In the genomic region with DNA sequence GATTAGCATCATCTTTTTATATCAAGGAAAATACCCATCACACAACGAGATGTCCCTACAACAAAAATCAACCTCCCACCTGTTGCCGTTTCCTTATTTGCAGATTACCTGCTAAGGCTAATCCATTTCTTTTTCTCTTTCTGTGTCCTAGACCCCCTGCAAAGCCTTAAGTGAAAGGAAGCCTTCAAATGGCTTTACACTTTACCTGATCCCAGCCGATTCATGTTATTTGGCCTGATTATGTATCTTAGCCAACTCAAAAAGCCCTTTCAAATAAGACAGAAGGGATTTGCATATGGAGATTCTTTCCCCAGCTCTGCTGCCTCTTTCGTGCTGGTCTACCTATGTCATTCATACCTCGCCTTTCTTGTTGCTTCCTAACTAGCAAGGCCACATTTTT, we compare ENCODE assay signal across 19 cellular contexts. TPM values are rescaled to one million over a fixed set of nuclear protein-coding genes. Genes with fewer than 3 reads are reported as not detected.
A peak's percentile ranks its signal among the peaks of the same experiment; 100 is the strongest.
DNase-seq lines count a peak whose midpoint lies in the region; ATAC-seq and TF ChIP-seq lines count a peak whose summit lies in the region.
"Had no signal": no experiment of that assay in that cellular context is flagged by ENCODE, and none has a peak within 500 bp of the region (broad histone marks: within the 10 kb centered on the region; RNA-seq: fewer than 3 reads in every experiment).

No MANE protein-coding gene starts in this region.

- TF ChIP-seq CTCF in 22Rv1 (IDR thresholded peaks at IDR 0.05): no peak
- no peak for TF ChIP-seq CTCF in WTC11 (IDR thresholded peaks at IDR 0.05)
- TF ChIP-seq CTCF in hepatocyte (IDR thresholded peaks at IDR 0.05; ENCODE audit: poor library complexity): no peak

- H3K9me3 Mint-ChIP-seq in WTC11: peaks cover 14% of the 10 kb centered on the region
- H3K9me3 Mint-ChIP-seq: CD4-positive, alpha-beta memory T cell had no signal

- 89% methylated on average over 5 of the region's 5 CpGs for WGBS in hepatocyte (ENCODE audit: low lambda C conversion rate, missing lambda C conversion rate)

- no peaks in the 10 kb centered on the region for H3K79me2 ChIP-seq in hepatocyte

- H3K4me1 ChIP-seq in HUES48 (ENCODE audit: control insufficient read depth, insufficient read depth, low read length): peaks cover 44% of the 10 kb centered on the region
- peaks cover 27% of the 10 kb centered on the region for H3K4me1 ChIP-seq in hepatocyte (ENCODE audit: insufficient read depth)

- ATAC-seq in WTC11: peak; percentile 81
- no peak for ATAC-seq in HG03159 (IDR thresholded peaks at IDR 0.05; ENCODE audit: unreplicated experiment)
- ATAC-seq: GM12878 had no signal

- POLR2A ChIA-PET in WTC11 (lab: Charles Lee): no interaction called here

- no peaks in the 10 kb centered on the region; the same call in 1 of the 2 replicates for H3K27me3 Mint-ChIP-seq in WTC11 (ENCODE audit: low read depth)

- H3K4me2 ChIP-seq in hepatocyte: peak overlapping the region; percentile 2

- DNase-seq in WTC11 (ENCODE audit: low spot score): no peak
- DNase-seq in hepatocyte (ENCODE audit: low spot score): no peak
- no peak for DNase-seq in OCI-M1 (lab: John Stamatoyannopoulos, UW)
- no peak for DNase-seq in activated CD4-positive, alpha-beta T cell treated with anti-CD3 and anti-CD28 coated beads for 48 hours
- no peak for DNase-seq in nucleus accumbens (lab: John Stamatoyannopoulos, UW)
- DNase-seq: CD4-positive, alpha-beta memory T cell; DMS53; KBM-7; NCI-H1105 treated with DMSO at 0.1 percent for 48 hours; NCI-H1694; NCI-H2081 treated with DMSO at 0.1 percent for 48 hours; NCI-H446 treated with DMSO at 0.1 percent for 48 hours; NCI-H69; NK-92 treated with Interleukin-12 subunit alpha and Interleukin-12 subunit beta, amount 100 ng/mL, for 24 hours had no signal

- H3K9me2 ChIP-seq in hepatocyte (replicated peaks; ENCODE audit: insufficient read depth): no peaks in the 10 kb centered on the region

- H3K4me3 Mint-ChIP-seq in WTC11: no peak overlapping the region
- H3K4me3 Mint-ChIP-seq: CD4-positive, alpha-beta memory T cell had no signal

- CTCF ChIA-PET in WTC11 (lab: Charles Lee): interaction anchor here (0.7 to 1.4 kb wide), 3 partner anchors 67 to 176 kb away, joined by 3 to 6 read pairs (median 4); no protein-coding TSS in a partner anchor

- H3K9me3 ChIP-seq in HUES48 (ENCODE audit: control insufficient read depth, insufficient read depth, low read length) (no peaks in the 10 kb centered on the region), hepatocyte (ENCODE audit: low read depth) (no peaks in the 10 kb centered on the region)

- H3K4me3 ChIP-seq in HUES48 (ENCODE audit: low read depth, low read length) (no peak overlapping the region), hepatocyte (no peak overlapping the region)
- H3K4me3 ChIP-seq: GM12878 had no signal

- H3K36me3 ChIP-seq in HUES48 (ENCODE audit: control insufficient read depth, insufficient read depth, low read length): no peaks in the 10 kb centered on the region
- H3K36me3 ChIP-seq in hepatocyte (replicated peaks; ENCODE audit: insufficient read depth, low read depth): no peaks in the 10 kb centered on the region

- H3K4me1 Mint-ChIP-seq in WTC11: peaks cover 40% of the 10 kb centered on the region
- H3K4me1 Mint-ChIP-seq: CD4-positive, alpha-beta memory T cell had no signal

- H3K27me3 ChIP-seq in HUES48 (ENCODE audit: control insufficient read depth, insufficient read depth, low read length) (no peaks in the 10 kb centered on the region), hepatocyte (no peaks in the 10 kb centered on the region)

- H3K9ac ChIP-seq in HUES48 (ENCODE audit: low read depth, low read length): no peak overlapping the region

- no peaks in the 10 kb centered on the region for H4K20me1 ChIP-seq in hepatocyte (ENCODE audit: insufficient read depth, poor library complexity, severe bottlenecking)

- H3K36me3 Mint-ChIP-seq in WTC11: peaks cover 9% of the 10 kb centered on the region
- H3K36me3 Mint-ChIP-seq: CD4-positive, alpha-beta memory T cell had no signal

- no peak overlapping the region for H3K27ac Mint-ChIP-seq in WTC11
- H3K27ac Mint-ChIP-seq: CD4-positive, alpha-beta memory T cell had no signal

- H2AFZ ChIP-seq in hepatocyte: no peak overlapping the region

- H3K27ac ChIP-seq in 22Rv1: peak overlapping the region; percentile 72
- H3K27ac ChIP-seq in HUES48 (ENCODE audit: low read depth, low read length): peak overlapping the region; percentile 70
- peak overlapping the region; percentile 81 for H3K27ac ChIP-seq in hepatocyte

TF ChIP-seq in WTC11, 78 proteins besides CTCF, POLR2A, EP300 and RAD21:
- TF ChIP-seq, protein P1, sequence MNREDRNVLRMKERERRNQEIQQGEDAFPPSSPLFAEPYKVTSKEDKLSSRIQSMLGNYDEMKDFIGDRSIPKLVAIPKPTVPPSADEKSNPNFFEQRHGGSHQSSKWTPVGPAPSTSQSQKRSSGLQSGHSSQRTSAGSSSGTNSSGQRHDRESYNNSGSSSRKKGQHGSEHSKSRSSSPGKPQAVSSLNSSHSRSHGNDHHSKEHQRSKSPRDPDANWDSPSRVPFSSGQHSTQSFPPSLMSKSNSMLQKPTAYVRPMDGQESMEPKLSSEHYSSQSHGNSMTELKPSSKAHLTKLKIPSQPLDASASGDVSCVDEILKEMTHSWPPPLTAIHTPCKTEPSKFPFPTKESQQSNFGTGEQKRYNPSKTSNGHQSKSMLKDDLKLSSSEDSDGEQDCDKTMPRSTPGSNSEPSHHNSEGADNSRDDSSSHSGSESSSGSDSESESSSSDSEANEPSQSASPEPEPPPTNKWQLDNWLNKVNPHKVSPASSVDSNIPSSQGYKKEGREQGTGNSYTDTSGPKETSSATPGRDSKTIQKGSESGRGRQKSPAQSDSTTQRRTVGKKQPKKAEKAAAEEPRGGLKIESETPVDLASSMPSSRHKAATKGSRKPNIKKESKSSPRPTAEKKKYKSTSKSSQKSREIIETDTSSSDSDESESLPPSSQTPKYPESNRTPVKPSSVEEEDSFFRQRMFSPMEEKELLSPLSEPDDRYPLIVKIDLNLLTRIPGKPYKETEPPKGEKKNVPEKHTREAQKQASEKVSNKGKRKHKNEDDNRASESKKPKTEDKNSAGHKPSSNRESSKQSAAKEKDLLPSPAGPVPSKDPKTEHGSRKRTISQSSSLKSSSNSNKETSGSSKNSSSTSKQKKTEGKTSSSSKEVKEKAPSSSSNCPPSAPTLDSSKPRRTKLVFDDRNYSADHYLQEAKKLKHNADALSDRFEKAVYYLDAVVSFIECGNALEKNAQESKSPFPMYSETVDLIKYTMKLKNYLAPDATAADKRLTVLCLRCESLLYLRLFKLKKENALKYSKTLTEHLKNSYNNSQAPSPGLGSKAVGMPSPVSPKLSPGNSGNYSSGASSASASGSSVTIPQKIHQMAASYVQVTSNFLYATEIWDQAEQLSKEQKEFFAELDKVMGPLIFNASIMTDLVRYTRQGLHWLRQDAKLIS (CRISPR knock-in tag; IDR thresholded peaks at IDR 0.05; ENCODE audit: borderline replicate concordance): no peak
- TF ChIP-seq CREM (CRISPR knock-in tag; IDR thresholded peaks at IDR 0.05): no peak
- TF ChIP-seq, protein P2, sequence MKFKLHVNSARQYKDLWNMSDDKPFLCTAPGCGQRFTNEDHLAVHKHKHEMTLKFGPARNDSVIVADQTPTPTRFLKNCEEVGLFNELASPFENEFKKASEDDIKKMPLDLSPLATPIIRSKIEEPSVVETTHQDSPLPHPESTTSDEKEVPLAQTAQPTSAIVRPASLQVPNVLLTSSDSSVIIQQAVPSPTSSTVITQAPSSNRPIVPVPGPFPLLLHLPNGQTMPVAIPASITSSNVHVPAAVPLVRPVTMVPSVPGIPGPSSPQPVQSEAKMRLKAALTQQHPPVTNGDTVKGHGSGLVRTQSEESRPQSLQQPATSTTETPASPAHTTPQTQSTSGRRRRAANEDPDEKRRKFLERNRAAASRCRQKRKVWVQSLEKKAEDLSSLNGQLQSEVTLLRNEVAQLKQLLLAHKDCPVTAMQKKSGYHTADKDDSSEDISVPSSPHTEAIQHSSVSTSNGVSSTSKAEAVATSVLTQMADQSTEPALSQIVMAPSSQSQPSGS (CRISPR knock-in tag; IDR thresholded peaks at IDR 0.05; ENCODE audit: borderline replicate concordance, low read depth): no peak

RNA-seq across cellular contexts. Expression of a gene that starts 14.4 kb away (rescaled TPM):
- total RNA-seq in WTC11 (2021) (2.1 to 3.8 TPM (median 3.4 TPM) in 3 replicates), hepatocyte (10.0 and 11.6 TPM in 2 replicates)
- polyA plus RNA-seq in hepatocyte: 3.7 and 3.9 TPM in 2 replicates
- total RNA-seq: OCI-LY7 had no signal
